Comparison of ENCODE assay signal across 24 cellular contexts in the genomic region with DNA sequence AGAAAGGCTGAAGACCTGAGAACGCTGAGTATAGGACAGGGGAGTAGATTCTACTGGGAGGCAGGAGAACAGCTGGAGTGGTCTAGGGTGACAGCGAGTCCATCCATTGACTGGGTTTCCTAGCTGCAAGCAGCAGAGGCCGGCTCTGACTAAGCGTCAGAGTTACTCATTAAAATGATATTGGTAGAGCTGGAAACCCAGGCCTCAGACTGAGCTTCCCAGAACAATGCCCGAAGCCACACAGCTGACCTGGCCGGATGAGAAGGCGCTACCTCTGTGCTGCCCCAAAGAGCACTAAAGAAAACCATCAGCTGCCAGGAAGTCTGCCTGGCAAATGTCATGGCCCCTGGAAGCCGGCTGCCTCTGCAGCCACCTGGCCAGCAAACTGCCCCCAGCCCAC.
"Had no signal": no experiment of that assay in that cellular context is flagged by ENCODE, and none has a peak within 500 bp of the region (broad histone marks: within the 10 kb centered on the region; RNA-seq: fewer than 3 reads in every experiment).

No MANE protein-coding gene starts in this region.

- H3K4me1 Mint-ChIP-seq: activated T-helper 17 cell treated with anti-CD3 and anti-CD28 coated beads, Interleukin-2, amount 50 U/mL, for 72 hours; memory B cell; stimulated activated memory B cell treated with anti-CD40 and anti-IgM and Interleukin-4, amounts not matched to agents 10 μg/mL and 1 μg/mL and 100 μg/mL, for 72 hours had no signal

- H3K9me3 Mint-ChIP-seq: natural killer cell treated with Interleukin-12 subunit alpha and Interleukin-12 subunit beta and Interleukin-15 and Interleukin-18, amount 100 ng/mL, for 72 hours had no signal

- H3K27ac Mint-ChIP-seq: activated naive CD4-positive, alpha-beta T cell treated with anti-CD3 and anti-CD28 coated beads, Interleukin-2, amount 50 U/mL, for 72 hours; activated T-helper 17 cell treated with anti-CD3 and anti-CD28 coated beads, Interleukin-2, amount 50 U/mL, for 72 hours; memory B cell; natural killer cell treated with Interleukin-12 subunit alpha and Interleukin-12 subunit beta and Interleukin-15 and Interleukin-18, amount 100 ng/mL, for 72 hours; stimulated activated memory B cell treated with anti-CD40 and anti-IgM and Interleukin-4, amounts not matched to agents 10 μg/mL and 1 μg/mL and 100 μg/mL, for 72 hours had no signal

- H3K27me3 Mint-ChIP-seq: stimulated activated memory B cell treated with anti-CD40 and anti-IgM and Interleukin-4, amounts not matched to agents 10 μg/mL and 1 μg/mL and 100 μg/mL, for 72 hours had no signal

- H3K4me3 Mint-ChIP-seq: activated T-helper 17 cell treated with anti-CD3 and anti-CD28 coated beads, Interleukin-2, amount 50 U/mL, for 72 hours; memory B cell; natural killer cell treated with Interleukin-12 subunit alpha and Interleukin-12 subunit beta and Interleukin-15 and Interleukin-18, amount 100 ng/mL, for 72 hours; stimulated activated memory B cell treated with anti-CD40 and anti-IgM and Interleukin-4, amounts not matched to agents 10 μg/mL and 1 μg/mL and 100 μg/mL, for 72 hours had no signal

- DNase-seq: activated CD4-positive, alpha-beta T cell treated with anti-CD3 and anti-CD28 coated beads, Interleukin-2, amount 50 U/mL, for 1 hour; activated CD4-positive, CD25-positive, alpha-beta regulatory T cell treated with anti-CD3 and anti-CD28 coated beads, Interleukin-2, amount 50 U/mL, for 72 hours; activated T-cell treated with anti-CD3 and anti-CD28 coated beads, Interleukin-2, amount 50 U/mL, for 1 hour; brain microvascular endothelial cell; central memory CD4-positive, alpha-beta T cell; dorsolateral prefrontal cortex; foreskin melanocyte; kidney glomerular epithelial cell; left ventricle myocardium superior; occipital lobe; sigmoid colon; stimulated activated CD4-positive, alpha-beta T cell treated with anti-CD3 and anti-CD28 coated beads, Interleukin-15, amount 100 ng/mL, for 24 hours; stomach; T-helper 1 cell; transverse colon; WERI-Rb-1 had no signal

- H3K36me3 Mint-ChIP-seq: memory B cell; natural killer cell treated with Interleukin-12 subunit alpha and Interleukin-12 subunit beta and Interleukin-15 and Interleukin-18, amount 100 ng/mL, for 72 hours; stimulated activated memory B cell treated with anti-CD40 and anti-IgM and Interleukin-4, amounts not matched to agents 10 μg/mL and 1 μg/mL and 100 μg/mL, for 72 hours had no signal

- H3K27ac ChIP-seq: ascending aorta, brain microvascular endothelial cell, dorsolateral prefrontal cortex, sigmoid colon, stomach, suprapubic skin, transverse colon, WERI-Rb-1 had no signal

- H3K4me3 ChIP-seq: ascending aorta, dorsolateral prefrontal cortex, sigmoid colon, smooth muscle cell, stomach, suprapubic skin, transverse colon had no signal
